In genomic region chr6:166333172-166333995, GRCh38 we compare ENCODE assay signal across 9 cellular contexts. TPM values are rescaled to one million over a fixed set of nuclear protein-coding genes. Genes with fewer than 3 reads are reported as not detected.
DNase-seq lines count a peak whose midpoint lies in the region; ATAC-seq and TF ChIP-seq lines count a peak whose summit lies in the region.
"Had no signal": no experiment of that assay in that cellular context is flagged by ENCODE, and none has a peak within 500 bp of the region (broad histone marks: within the 10 kb centered on the region; RNA-seq: fewer than 3 reads in every experiment).

No MANE protein-coding gene starts in this region.

- no peaks in the 10 kb centered on the region for H3K4me1 ChIP-seq in PC-3 (ENCODE audit: insufficient read depth, low read length)

- no peaks in the 10 kb centered on the region for H3F3A ChIP-seq in PC-3 (ENCODE audit: low read length, unreplicated experiment)

- ATAC-seq in GM21447 (IDR thresholded peaks at IDR 0.05; ENCODE audit: unreplicated experiment) (peak; percentile 86), HG03571 (IDR thresholded peaks at IDR 0.05; ENCODE audit: unreplicated experiment) (peak; percentile 73), PC-3 (no peak)

- no peaks in the 10 kb centered on the region for H3K27me3 Mint-ChIP-seq in mesothelial cell of epicardium (ENCODE audit: low read depth)

- no peaks in the 10 kb centered on the region for H3K9me3 ChIP-seq in PC-3 (ENCODE audit: low read length)

- H3K4me3 ChIP-seq in GM12865 (ENCODE audit: low read depth, low read length) (peak overlapping the region; percentile 40), PC-3 (ENCODE audit: low read length) (no peak overlapping the region)

- H3K36me3 ChIP-seq in PC-3 (ENCODE audit: low read depth, low read length), result peaks cover 4% of the 10 kb centered on the region; the same call in 1 of the 2 replicates

- POLR2A ChIA-PET in PC-3 (lab: Charles Lee; ENCODE audit: unreplicated experiment), result no interaction called here

- H3K27me3 ChIP-seq in PC-3 (ENCODE audit: low read length), result no peaks in the 10 kb centered on the region

- BruUV-seq in PC-3 (replicated peaks; lab: Mats Ljungman, UMichigan), result no TSS peak

- peaks cover 16% of the 10 kb centered on the region for H3K36me3 Mint-ChIP-seq in mesothelial cell of epicardium

- no peaks in the 10 kb centered on the region for H3K9me3 Mint-ChIP-seq in mesothelial cell of epicardium

- H3K27ac ChIP-seq in caudate nucleus (ENCODE audit: low read depth, low read length), result peak overlapping the region; percentile 49
- no peak overlapping the region for H3K27ac ChIP-seq in PC-3 (ENCODE audit: low read length)
- H3K27ac ChIP-seq: parathyroid adenoma had no signal

- H4K20me1 ChIP-seq in PC-3 (ENCODE audit: low read length), result no peaks in the 10 kb centered on the region

- peaks cover 4% of the 10 kb centered on the region for H3K4me1 Mint-ChIP-seq in mesothelial cell of epicardium

- CTCF ChIA-PET in PC-3 (lab: Charles Lee), result no interaction called here

- intact Hi-C loops in posterior vena cava (cut with DNase I) (no loop called here), PC-3 (cut with micrococcal nuclease) (no loop called here)

- H3K27ac Mint-ChIP-seq in mesothelial cell of epicardium, result no peak overlapping the region

- TF ChIP-seq CTCF in GM12865 (IDR thresholded peaks at IDR 0.05; ENCODE audit: insufficient read depth, low read depth, low read length, missing control alignments) (no peak), mesothelial cell of epicardium (IDR thresholded peaks at IDR 0.05; ENCODE audit: unreplicated experiment) (no peak), PC-3 (conservative IDR thresholded peaks at IDR 0.05; ENCODE audit: low read depth, low read length) (no peak)

- H3K9me2 ChIP-seq in PC-3 (replicated peaks; ENCODE audit: low read length), result no peaks in the 10 kb centered on the region

- H3K9ac ChIP-seq in PC-3 (ENCODE audit: low read length), result no peak overlapping the region
- H3K9ac ChIP-seq: parathyroid adenoma had no signal

- H3K4me2 ChIP-seq in PC-3 (ENCODE audit: low read length), result no peak overlapping the region

- peaks cover 45% of the 10 kb centered on the region for H3K79me2 ChIP-seq in PC-3 (ENCODE audit: low read length)

- H3K4me3 Mint-ChIP-seq in mesothelial cell of epicardium, result no peak overlapping the region

- peak; percentile 89 for DNase-seq in GM12865 (ENCODE audit: low read depth)
- DNase-seq in caudate nucleus (lab: John Stamatoyannopoulos, UW), result no peak
- DNase-seq in NCI-H2227 treated with DMSO at 0.1 percent for 48 hours (lab: John Stamatoyannopoulos, UW), result no peak
- DNase-seq in posterior vena cava (ENCODE audit: low spot score), result no peak
- no peak for DNase-seq in mesothelial cell of epicardium (ENCODE audit: low spot score in 2 of 2, unreplicated experiment in 2 of 2)
- no peak for DNase-seq in PC-3

- no peak overlapping the region for H2AFZ ChIP-seq in PC-3 (ENCODE audit: low read length)
- H2AFZ ChIP-seq: parathyroid adenoma had no signal

RNA-seq across cellular contexts. Expression of gene SFT2D1, which starts 9.0 kb away (rescaled TPM):
- total RNA-seq in posterior vena cava, result 10 to 100 TPM; 28.6 to 29.2 TPM
- 26.0 to 26.8 TPM (median 26.6 TPM) in 3 replicates for total RNA-seq in mesothelial cell of epicardium
- 28.0 and 32.1 TPM in 2 replicates for total RNA-seq in PC-3 (2014; rRNA removed)

RNA-seq across cellular contexts. Expression of gene PRR18, which starts 25.2 kb away (rescaled TPM):
- under 1 TPM in 1 of 2 donors, not detected in 1; 0.95 TPM for total RNA-seq in posterior vena cava
- 0.20 to 0.38 TPM (median 0.31 TPM) in 3 replicates for total RNA-seq in mesothelial cell of epicardium
- not detected in 2 replicates for total RNA-seq in PC-3 (2014; rRNA removed)

RNA-seq across cellular contexts. Expression of gene MPC1, which starts 49.4 kb away (rescaled TPM):
- total RNA-seq in posterior vena cava, result 10 to 100 TPM; 50.9 to 66.3 TPM
- 12.4 to 14.3 TPM (median 12.7 TPM) in 3 replicates for total RNA-seq in mesothelial cell of epicardium
- total RNA-seq in PC-3 (2014; rRNA removed), result 10.0 and 26.7 TPM in 2 replicates
